Comparison of ENCODE assay signal across 1 cellular context in the genomic region with DNA sequence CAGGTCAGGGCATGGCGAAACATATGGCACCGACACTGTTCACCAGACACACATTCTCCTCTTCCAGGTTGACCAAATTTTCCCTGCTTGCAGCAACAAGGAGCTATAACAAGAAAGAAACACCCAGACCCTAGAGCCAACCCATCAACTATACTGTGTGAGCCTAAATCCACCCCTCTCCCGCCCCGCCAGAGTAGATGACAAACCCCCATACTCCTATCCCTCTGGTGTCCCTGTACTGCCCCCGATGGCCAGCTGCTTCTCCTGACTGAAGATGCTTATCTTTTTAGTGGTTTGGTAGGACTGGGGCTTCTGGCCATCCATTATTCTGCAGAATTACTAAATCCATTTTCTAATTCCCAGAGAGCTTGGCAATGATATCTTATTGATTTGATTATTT.
TF ChIP-seq lines count a peak whose summit lies in the region.

No MANE protein-coding gene starts in this region.

TF ChIP-seq in WTC11, 78 proteins besides CTCF, POLR2A, EP300 and RAD21 (continued from another document):
- TF ChIP-seq, protein P1, sequence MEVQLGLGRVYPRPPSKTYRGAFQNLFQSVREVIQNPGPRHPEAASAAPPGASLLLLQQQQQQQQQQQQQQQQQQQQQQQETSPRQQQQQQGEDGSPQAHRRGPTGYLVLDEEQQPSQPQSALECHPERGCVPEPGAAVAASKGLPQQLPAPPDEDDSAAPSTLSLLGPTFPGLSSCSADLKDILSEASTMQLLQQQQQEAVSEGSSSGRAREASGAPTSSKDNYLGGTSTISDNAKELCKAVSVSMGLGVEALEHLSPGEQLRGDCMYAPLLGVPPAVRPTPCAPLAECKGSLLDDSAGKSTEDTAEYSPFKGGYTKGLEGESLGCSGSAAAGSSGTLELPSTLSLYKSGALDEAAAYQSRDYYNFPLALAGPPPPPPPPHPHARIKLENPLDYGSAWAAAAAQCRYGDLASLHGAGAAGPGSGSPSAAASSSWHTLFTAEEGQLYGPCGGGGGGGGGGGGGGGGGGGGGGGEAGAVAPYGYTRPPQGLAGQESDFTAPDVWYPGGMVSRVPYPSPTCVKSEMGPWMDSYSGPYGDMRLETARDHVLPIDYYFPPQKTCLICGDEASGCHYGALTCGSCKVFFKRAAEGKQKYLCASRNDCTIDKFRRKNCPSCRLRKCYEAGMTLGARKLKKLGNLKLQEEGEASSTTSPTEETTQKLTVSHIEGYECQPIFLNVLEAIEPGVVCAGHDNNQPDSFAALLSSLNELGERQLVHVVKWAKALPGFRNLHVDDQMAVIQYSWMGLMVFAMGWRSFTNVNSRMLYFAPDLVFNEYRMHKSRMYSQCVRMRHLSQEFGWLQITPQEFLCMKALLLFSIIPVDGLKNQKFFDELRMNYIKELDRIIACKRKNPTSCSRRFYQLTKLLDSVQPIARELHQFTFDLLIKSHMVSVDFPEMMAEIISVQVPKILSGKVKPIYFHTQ (CRISPR knock-in tag; IDR thresholded peaks at IDR 0.05), result no peak
- TF ChIP-seq ZNF121 (CRISPR knock-in tag; IDR thresholded peaks at IDR 0.05) (no peak), ZNF317 (CRISPR knock-in tag; IDR thresholded peaks at IDR 0.05; ENCODE audit: borderline replicate concordance, low read depth) (no peak), MXD4 (CRISPR knock-in tag; IDR thresholded peaks at IDR 0.05; ENCODE audit: borderline replicate concordance) (no peak)
